ENCODE assay signal across 1 cellular context in genomic region chr11:2466069-2466801, GRCh38.
TF ChIP-seq lines count a peak whose summit lies in the region.

No MANE protein-coding gene starts in this region.

TF ChIP-seq in HepG2, 621 proteins besides CTCF, POLR2A, EP300 and RAD21:
- TF ChIP-seq ZNF382 (CRISPR knock-in tag; IDR thresholded peaks at IDR 0.05; ENCODE audit: borderline replicate concordance) = no peak
- no peak for TF ChIP-seq ZSCAN31 (CRISPR knock-in tag; IDR thresholded peaks at IDR 0.05; ENCODE audit: low read depth)
- no peak for TF ChIP-seq RBFOX2 (IDR thresholded peaks at IDR 0.05; ENCODE audit: low read depth, low read length)
- TF ChIP-seq CREB1 (IDR thresholded peaks at IDR 0.05) = no peak
- no peak for TF ChIP-seq CREB1 (CRISPR knock-in tag; IDR thresholded peaks at IDR 0.05)
- no peak for TF ChIP-seq GZF1 (CRISPR knock-in tag; IDR thresholded peaks at IDR 0.05)
- TF ChIP-seq CREBL2 (CRISPR knock-in tag; IDR thresholded peaks at IDR 0.05; ENCODE audit: borderline replicate concordance) = no peak
- TF ChIP-seq ZBTB14 (CRISPR knock-in tag; IDR thresholded peaks at IDR 0.05) = no peak
- no peak for TF ChIP-seq IRF2 (CRISPR knock-in tag; IDR thresholded peaks at IDR 0.05)
- no peak for TF ChIP-seq ZNF841 (CRISPR knock-in tag; IDR thresholded peaks at IDR 0.05; ENCODE audit: borderline replicate concordance)
- TF ChIP-seq MIER3 (CRISPR knock-in tag; IDR thresholded peaks at IDR 0.05; ENCODE audit: borderline replicate concordance) = no peak
- no peak for TF ChIP-seq ZNF460 (CRISPR knock-in tag; IDR thresholded peaks at IDR 0.05; ENCODE audit: borderline replicate concordance)
- TF ChIP-seq ZKSCAN1 (IDR thresholded peaks at IDR 0.05; ENCODE audit: low read length) = no peak
